In the genomic region with DNA sequence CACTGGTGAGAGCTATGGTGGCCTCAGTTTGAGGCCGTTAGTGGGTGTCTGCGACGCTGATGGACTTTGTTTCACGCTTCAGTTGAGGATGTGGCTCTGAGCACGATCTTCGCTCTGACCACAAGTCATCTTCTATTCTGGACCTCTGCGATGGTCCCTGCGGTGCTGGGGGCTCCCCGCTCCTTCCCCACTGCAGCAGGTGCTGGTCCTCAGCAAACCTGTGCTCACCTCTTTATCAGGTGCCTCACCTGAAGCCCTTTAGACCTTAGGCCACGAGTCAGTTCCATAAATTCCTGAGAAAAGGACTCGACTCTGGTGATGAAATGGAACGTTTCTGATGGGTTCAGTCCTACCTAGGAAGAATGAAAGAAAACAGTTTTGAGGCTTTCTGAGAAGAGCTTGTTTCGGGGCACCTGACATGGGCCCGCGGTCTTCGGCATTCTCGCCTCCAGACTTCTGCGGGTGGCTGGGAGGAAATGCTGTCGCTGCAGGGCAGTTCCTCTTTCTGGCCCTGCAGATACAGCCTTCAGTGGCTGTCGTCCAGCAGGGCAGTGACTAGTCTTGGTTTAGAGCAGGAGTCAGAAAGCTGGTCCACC, we compare ENCODE assay signal across 8 cellular contexts. TPM values are rescaled to one million over a fixed set of nuclear protein-coding genes. Genes with fewer than 3 reads are reported as not detected.
A peak's percentile ranks its signal among the peaks of the same experiment; 100 is the strongest.
DNase-seq lines count a peak whose midpoint lies in the region; ATAC-seq and TF ChIP-seq lines count a peak whose summit lies in the region.

No MANE protein-coding gene starts in this region.

- peak; percentile 16 for ATAC-seq in activated naive CD8-positive, alpha-beta T cell treated with anti-CD3 and anti-CD28 coated beads, Interleukin-2, amount 50 U/mL, for 24 hours
- peak; percentile 83 for ATAC-seq in stimulated activated memory B cell treated with anti-CD40 and anti-IgM and Interleukin-4, amounts not matched to agents 10 μg/mL and 1 μg/mL and 100 μg/mL, for 72 hours

- H3K27ac ChIP-seq in breast epithelium: no peak overlapping the region

- no peaks in the 10 kb centered on the region for H3K36me3 ChIP-seq in breast epithelium

- no peaks in the 10 kb centered on the region for H3K36me3 Mint-ChIP-seq in IgD-negative memory B cell
- H3K36me3 Mint-ChIP-seq in activated naive CD8-positive, alpha-beta T cell treated with anti-CD3 and anti-CD28 coated beads, Interleukin-2, amount 50 U/mL, for 24 hours (ENCODE audit: low read depth): peaks cover 5% of the 10 kb centered on the region
- peaks cover 10% of the 10 kb centered on the region for H3K36me3 Mint-ChIP-seq in stimulated activated memory B cell treated with anti-CD40 and anti-IgM and Interleukin-4, amounts not matched to agents 10 μg/mL and 1 μg/mL and 100 μg/mL, for 72 hours

- DNase-seq in stimulated activated CD4-positive, alpha-beta T cell treated with anti-CD3 and anti-CD28 coated beads, Interleukin-15, amount 100 ng/mL, for 24 hours: peak; percentile 57
- DNase-seq in stimulated activated CD4-positive, alpha-beta T cell treated with anti-CD3 and anti-CD28 coated beads, Interleukin-12 subunit alpha, Interleukin-12 subunit beta, amount 100 ng/mL, for 4 hours: no peak
- peak; percentile 50 for DNase-seq in activated naive CD8-positive, alpha-beta T cell treated with anti-CD3 and anti-CD28 coated beads, Interleukin-2, amount 50 U/mL, for 24 hours
- DNase-seq in breast epithelium (ENCODE audit: low spot score in 2 of 2) (no peak), DMS53 (lab: John Stamatoyannopoulos, UW) (no peak)
- no peak for DNase-seq in stimulated activated CD4-positive, alpha-beta T cell treated with anti-CD3 and anti-CD28 coated beads, Interleukin-4, amount 100 ng/mL, for 4 hours

- intact Hi-C loops in breast epithelium (cut with DNase I; ENCODE audit: low total_unique reads): no loop called here

- no peaks in the 10 kb centered on the region for H3K9me3 ChIP-seq in breast epithelium

- no peaks in the 10 kb centered on the region for H3K9me3 Mint-ChIP-seq in IgD-negative memory B cell
- H3K9me3 Mint-ChIP-seq in activated naive CD8-positive, alpha-beta T cell treated with anti-CD3 and anti-CD28 coated beads, Interleukin-2, amount 50 U/mL, for 24 hours: no peaks in the 10 kb centered on the region
- no peaks in the 10 kb centered on the region for H3K9me3 Mint-ChIP-seq in stimulated activated memory B cell treated with anti-CD40 and anti-IgM and Interleukin-4, amounts not matched to agents 10 μg/mL and 1 μg/mL and 100 μg/mL, for 72 hours

- peak overlapping the region; percentile 93 to 99 (median 96) for H3K27ac Mint-ChIP-seq in IgD-negative memory B cell
- peak overlapping the region; percentile 92 for H3K27ac Mint-ChIP-seq in activated naive CD8-positive, alpha-beta T cell treated with anti-CD3 and anti-CD28 coated beads, Interleukin-2, amount 50 U/mL, for 24 hours
- peak overlapping the region; percentile 92 for H3K27ac Mint-ChIP-seq in stimulated activated memory B cell treated with anti-CD40 and anti-IgM and Interleukin-4, amounts not matched to agents 10 μg/mL and 1 μg/mL and 100 μg/mL, for 72 hours

- no peaks in the 10 kb centered on the region for H3K27me3 ChIP-seq in breast epithelium

- peaks cover 12 to 23% (median 21%) of the 10 kb centered on the region in 3 donors for H3K4me1 Mint-ChIP-seq in IgD-negative memory B cell
- H3K4me1 Mint-ChIP-seq in activated naive CD8-positive, alpha-beta T cell treated with anti-CD3 and anti-CD28 coated beads, Interleukin-2, amount 50 U/mL, for 24 hours: peaks cover 32% of the 10 kb centered on the region
- H3K4me1 Mint-ChIP-seq in stimulated activated memory B cell treated with anti-CD40 and anti-IgM and Interleukin-4, amounts not matched to agents 10 μg/mL and 1 μg/mL and 100 μg/mL, for 72 hours: peaks cover 31% of the 10 kb centered on the region

- TF ChIP-seq POLR2A in breast epithelium (IDR thresholded peaks at IDR 0.05): no peak

- TF ChIP-seq CTCF in breast epithelium (IDR thresholded peaks at IDR 0.05): no peak

- H3K27me3 Mint-ChIP-seq in IgD-negative memory B cell: no peaks in the 10 kb centered on the region
- no peaks in the 10 kb centered on the region for H3K27me3 Mint-ChIP-seq in activated naive CD8-positive, alpha-beta T cell treated with anti-CD3 and anti-CD28 coated beads, Interleukin-2, amount 50 U/mL, for 24 hours
- no peaks in the 10 kb centered on the region for H3K27me3 Mint-ChIP-seq in stimulated activated memory B cell treated with anti-CD40 and anti-IgM and Interleukin-4, amounts not matched to agents 10 μg/mL and 1 μg/mL and 100 μg/mL, for 72 hours

- peaks cover 2 to 4% of the 10 kb centered on the region in 2 donors for H3K4me1 ChIP-seq in breast epithelium

- no peak overlapping the region for H3K4me3 ChIP-seq in breast epithelium

- H3K4me3 Mint-ChIP-seq in IgD-negative memory B cell: peak overlapping the region; percentile 77 to 99 (median 91)
- peak overlapping the region; percentile 76 for H3K4me3 Mint-ChIP-seq in activated naive CD8-positive, alpha-beta T cell treated with anti-CD3 and anti-CD28 coated beads, Interleukin-2, amount 50 U/mL, for 24 hours
- peak overlapping the region; percentile 79 for H3K4me3 Mint-ChIP-seq in stimulated activated memory B cell treated with anti-CD40 and anti-IgM and Interleukin-4, amounts not matched to agents 10 μg/mL and 1 μg/mL and 100 μg/mL, for 72 hours

RNA-seq across cellular contexts. Expression of a gene that starts 4.7 kb away (rescaled TPM):
- 24.9 TPM for polyA plus RNA-seq in IgD-negative memory B cell
- total RNA-seq in breast epithelium: 10 to 100 TPM in 2 of 3 donors, 1 to 10 TPM in 1; 8.6 to 19.6 (median 18.4) TPM

RNA-seq across cellular contexts. Expression of a gene that starts 33.0 kb away (rescaled TPM):
- not detected for polyA plus RNA-seq in IgD-negative memory B cell
- total RNA-seq in breast epithelium: under 1 TPM in 1 of 3 donors, not detected in 2; 0.29 TPM

Comparison
In these comparisons a context has a peak if more than half of its experiments do, and no peak if none do; other contexts are left out.
1. DNase-seq: peak in stimulated activated CD4-positive, alpha-beta T cell treated with anti-CD3 and anti-CD28 coated beads, Interleukin-15, amount 100 ng/mL, for 24 hours (single experiment) and activated naive CD8-positive, alpha-beta T cell treated with anti-CD3 and anti-CD28 coated beads, Interleukin-2, amount 50 U/mL, for 24 hours (single experiment); none in stimulated activated CD4-positive, alpha-beta T cell treated with anti-CD3 and anti-CD28 coated beads, Interleukin-12 subunit alpha, Interleukin-12 subunit beta, amount 100 ng/mL, for 4 hours (single experiment), breast epithelium (0 of 2), DMS53 (single experiment) and stimulated activated CD4-positive, alpha-beta T cell treated with anti-CD3 and anti-CD28 coated beads, Interleukin-4, amount 100 ng/mL, for 4 hours (0 of 2).
2. Peak in every context shown above with its lines, with median percentiles within 50 percentile points of each other: H3K27ac Mint-ChIP-seq and H3K4me3 Mint-ChIP-seq.